27 cellular contexts compared by ENCODE assay signal in the genomic region with DNA sequence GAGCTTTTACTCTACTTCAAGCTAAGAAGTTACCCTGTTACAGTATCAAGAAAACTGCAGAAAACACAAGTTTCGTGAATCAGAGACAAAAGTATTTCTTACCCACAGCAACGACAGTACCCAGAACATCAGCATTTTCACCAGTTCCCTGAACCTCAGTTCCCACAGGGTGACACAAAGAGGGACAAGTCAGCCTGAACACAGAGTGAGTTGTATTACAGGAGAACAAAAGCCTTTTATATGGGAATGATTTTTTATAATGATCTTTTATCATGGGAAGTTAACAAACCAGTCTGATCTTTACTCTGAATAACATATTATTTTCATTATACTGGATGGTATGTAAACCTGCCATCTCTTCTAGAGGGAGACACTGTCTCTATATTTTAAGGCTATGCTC.
"Had no signal": no experiment of that assay in that cellular context is flagged by ENCODE, and none has a peak within 500 bp of the region (broad histone marks: within the 10 kb centered on the region; RNA-seq: fewer than 3 reads in every experiment).

No MANE protein-coding gene starts in this region.

- H3K9me3 ChIP-seq: colonic mucosa, gastroesophageal sphincter, mucosa of descending colon, neutrophil, pancreas, right atrium auricular region, testis, tibial artery had no signal

- H3K27ac ChIP-seq: colonic mucosa, epithelial cell of prostate, gastroesophageal sphincter, neutrophil, pancreas, right atrium auricular region, stomach, testis, tibial artery had no signal

- H3K27me3 ChIP-seq: colonic mucosa, gastroesophageal sphincter, pancreas, right atrium auricular region, stomach, testis, tibial artery had no signal

- H3K4me1 ChIP-seq: colonic mucosa, gastroesophageal sphincter, pancreas, right atrium auricular region, stomach, testis, tibial artery had no signal

- ATAC-seq: esophagus mucosa; gastroesophageal sphincter; mucosa of descending colon; natural killer cell treated with Interleukin-12 subunit alpha and Interleukin-12 subunit beta and Interleukin-15 and Interleukin-18, amount 100 ng/mL, for 72 hours; pancreas; sciatic nerve; stimulated activated effector memory CD8-positive, alpha-beta T cell treated with anti-CD3 and anti-CD28 coated beads, Interleukin-12 subunit alpha, Interleukin-12 subunit beta, amount 100 ng/mL, for 72 hours had no signal

- H3K36me3 ChIP-seq: colonic mucosa, gastroesophageal sphincter, neutrophil, pancreas, right atrium auricular region, stomach, tibial artery had no signal

- H3K4me3 ChIP-seq: colonic mucosa, gastroesophageal sphincter, lung, mucosa of descending colon, pancreas, right atrium auricular region, smooth muscle cell, stomach, testis, tibial artery had no signal

- DNase-seq: colonic mucosa; effector CD8-positive, alpha-beta T cell; endodermal cell; foreskin fibroblast; glutamatergic neuron; immature natural killer cell; mesenchymal stem cell; mucosa of descending colon; naive B cell; pancreas; stimulated activated CD4-positive, alpha-beta T cell treated with anti-CD3 and anti-CD28 coated beads, Interleukin-12 subunit alpha, Interleukin-12 subunit beta, amount 100 ng/mL, for 4 hours; stimulated activated CD4-positive, alpha-beta T cell treated with anti-CD3 and anti-CD28 coated beads, Interleukin-1b, Interleukin-23, amount 100 ng/mL, for 48 hours; stimulated activated CD4-positive, alpha-beta T cell treated with anti-CD3 and anti-CD28 coated beads, Interleukin-4, amount 100 ng/mL, for 24 hours; stimulated activated naive CD4-positive, alpha-beta T cell treated with Interleukin-2 at 50 U/mL for 16 hours; stomach; testis; tibial artery had no signal

- H3K4me2 ChIP-seq: smooth muscle cell had no signal
